Comparison of ENCODE assay signal across 8 cellular contexts in genomic region chr16:29811896-29812665, GRCh38. TPM values are rescaled to one million over a fixed set of nuclear protein-coding genes. Genes with fewer than 3 reads are reported as not detected.
DNase-seq lines count a peak whose midpoint lies in the region; ATAC-seq and TF ChIP-seq lines count a peak whose summit lies in the region.

PRRT2 (plus strand) TSS chr16:29812193; CDS start chr16:29813055, 862 bp downstream.

- peak within 1 kb of the TSS; percentile 45 for H3K9ac ChIP-seq in mucosa of stomach (ENCODE audit: low read length)

- H3K4me1 ChIP-seq in mucosa of stomach (ENCODE audit: control insufficient read depth, insufficient read depth, low read length) (peaks cover 69% of the 10 kb centered on the region), transverse colon (peaks cover 47 to 86% (median 71%) of the 10 kb centered on the region in 4 donors)

- peaks cover 5% of the 10 kb centered on the region for H3K36me3 ChIP-seq in mucosa of stomach (ENCODE audit: control insufficient read depth, insufficient read depth, low read length)
- no peaks in the 10 kb centered on the region for H3K36me3 ChIP-seq in transverse colon

- CTCF ChIA-PET in activated CD8-positive, alpha-beta memory T cell treated with anti-CD3 and anti-CD28 coated beads, Interleukin-2, amount 10 ng/mL, durations not matched to agents 7 days and 5 days (lab: Charles Lee) = interaction anchor here (1.0 to 1.1 kb wide), 2 partner anchors 9 to 27 kb away, joined by 3 to 5 read pairs; no protein-coding TSS in a partner anchor

- H3K9me3 Mint-ChIP-seq in activated CD8-positive, alpha-beta memory T cell treated with anti-CD3 and anti-CD28 coated beads, Interleukin-2, amount 10 ng/mL, durations not matched to agents 7 days and 5 days (ENCODE audit: low read depth) = no peaks in the 10 kb centered on the region

- peaks cover 57% of the 10 kb centered on the region for H3K4me1 Mint-ChIP-seq in activated CD8-positive, alpha-beta memory T cell treated with anti-CD3 and anti-CD28 coated beads, Interleukin-2, amount 10 ng/mL, durations not matched to agents 7 days and 5 days

- TF ChIP-seq EP300 in transverse colon (IDR thresholded peaks at IDR 0.05; ENCODE audit: low read depth) = no peak

- peak within 1 kb of the TSS; percentile 96 for H3K4me3 Mint-ChIP-seq in activated CD8-positive, alpha-beta memory T cell treated with anti-CD3 and anti-CD28 coated beads, Interleukin-2, amount 10 ng/mL, durations not matched to agents 7 days and 5 days

- WGBS in transverse colon (ENCODE audit: low coverage in 1 of 2), 2 donors = 1 to 3% methylated on average over 14 to 59 of the region's 69 CpGs

- in situ Hi-C loops in transverse colon (cut with MboI; ENCODE audit: low pct_ligation_motif_present in 1 of 4, low pct_unique_long_range_greater_than_20kb in 1 of 4, low sequenced_read_pairs in 3 of 4) = no loop called here

- ATAC-seq in activated CD8-positive, alpha-beta memory T cell treated with anti-CD3 and anti-CD28 coated beads, Interleukin-2, amount 10 ng/mL, durations not matched to agents 7 days and 5 days = no peak

- peaks cover 12% of the 10 kb centered on the region for H3K27me3 Mint-ChIP-seq in activated CD8-positive, alpha-beta memory T cell treated with anti-CD3 and anti-CD28 coated beads, Interleukin-2, amount 10 ng/mL, durations not matched to agents 7 days and 5 days

- H3K36me3 Mint-ChIP-seq in activated CD8-positive, alpha-beta memory T cell treated with anti-CD3 and anti-CD28 coated beads, Interleukin-2, amount 10 ng/mL, durations not matched to agents 7 days and 5 days = peaks cover 36% of the 10 kb centered on the region

- H3K27ac Mint-ChIP-seq in activated CD8-positive, alpha-beta memory T cell treated with anti-CD3 and anti-CD28 coated beads, Interleukin-2, amount 10 ng/mL, durations not matched to agents 7 days and 5 days = peak within 1 kb of the TSS; percentile 87

- intact Hi-C loops in transverse colon (cut with DNase I; ENCODE audit: low total_unique reads) = no loop called here

- TF ChIP-seq POLR2A in transverse colon (IDR thresholded peaks at IDR 0.05) = no peak

- H3K27me3 ChIP-seq in mucosa of stomach (ENCODE audit: control insufficient read depth, insufficient read depth, low read length) (peaks cover 22% of the 10 kb centered on the region), transverse colon (no peaks in the 10 kb centered on the region)

- peak within 1 kb of the TSS; percentile 45 for H3K4me3 ChIP-seq in epithelial cell of esophagus (ENCODE audit: low read length)
- peak within 1 kb of the TSS; percentile 33 for H3K4me3 ChIP-seq in mucosa of stomach (ENCODE audit: low read length)
- H3K4me3 ChIP-seq in transverse colon = peak within 1 kb of the TSS; percentile 28 to 58 (median 42)

- peak within 1 kb of the TSS; percentile 93 to 98 (median 96) for H3K27ac ChIP-seq in transverse colon

- no peaks in the 10 kb centered on the region for H3K9me3 ChIP-seq in mucosa of stomach (ENCODE audit: control insufficient read depth, low read length)
- no peaks in the 10 kb centered on the region for H3K9me3 ChIP-seq in transverse colon

- TF ChIP-seq CTCF in epithelial cell of esophagus (IDR thresholded peaks at IDR 0.05; ENCODE audit: insufficient read depth, low read depth, low read length, missing control alignments) (no peak), transverse colon (IDR thresholded peaks at IDR 0.05) (no peak)

- DNase-seq in Daoy (ENCODE audit: low read depth) (peak; percentile 60), NCI-H146 (lab: John Stamatoyannopoulos, UW) (peak; percentile 80), epithelial cell of esophagus (ENCODE audit: low read depth) (no peak), transverse colon (peak; percentile 64), kidney glomerular epithelial cell (lab: John Stamatoyannopoulos, UW) (no peak), NCI-H2029 treated with DMSO at 0.1 percent for 48 hours (lab: John Stamatoyannopoulos, UW) (no peak)
- peak; percentile 62 for DNase-seq in activated CD8-positive, alpha-beta memory T cell treated with anti-CD3 and anti-CD28 coated beads, Interleukin-2, amount 10 ng/mL, durations not matched to agents 7 days and 5 days

RNA-seq across cellular contexts. Expression of gene PRRT2, which starts in this region (rescaled TPM):
- total RNA-seq in Daoy (2014; rRNA removed; shearing (Covaris generic)) = 0.29 TPM in 1 of 2 replicates, not detected in the other
- 1 to 10 TPM in 1 of 2 experiments, under 1 TPM in 1; 0.85 to 1.1 TPM for total RNA-seq in activated CD8-positive, alpha-beta memory T cell treated with anti-CD3 and anti-CD28 coated beads, Interleukin-2, amount 10 ng/mL, durations not matched to agents 7 days and 5 days
- total RNA-seq in transverse colon = 1 to 10 TPM in 3 of 4 donors, not detected in 1; 1.4 to 6.0 (median 1.9) TPM

Comparison
In these comparisons a context has a peak if more than half of its experiments do, and no peak if none do; other contexts are left out.
1. Peak in DNase-seq in Daoy; RNA of the gene not detected or under 1 TPM.
2. DNase-seq: peak in NCI-H146 (single experiment), activated CD8-positive, alpha-beta memory T cell treated with anti-CD3 and anti-CD28 coated beads, Interleukin-2, amount 10 ng/mL, durations not matched to agents 7 days and 5 days (single experiment) and transverse colon (single experiment); none in epithelial cell of esophagus (single experiment), kidney glomerular epithelial cell (single experiment) and NCI-H2029 treated with DMSO at 0.1 percent for 48 hours (single experiment).
3. Peak in every context shown above with its lines, with median percentiles within 50 percentile points of each other: H3K4me3 ChIP-seq.